35 cellular contexts compared by ENCODE assay signal in genomic region chr6:1229808-1230207, GRCh38.
"Had no signal": no experiment of that assay in that cellular context is flagged by ENCODE, and none has a peak within 500 bp of the region (broad histone marks: within the 10 kb centered on the region; RNA-seq: fewer than 3 reads in every experiment).

No MANE protein-coding gene starts in this region.

- H3K4me2 ChIP-seq: KMS-11 had no signal

- H3K9me3 ChIP-seq: MG63 had no signal

- H3K9ac ChIP-seq: KMS-11 had no signal

- H3K36me3 ChIP-seq: MG63 had no signal

- DNase-seq: Karpas-422, Kasumi-1, MG63, MM.1S, MV-4-11, NCI-H1048, NCI-H1092, NCI-H1092 treated with DMSO at 0.1 percent for 48 hours, NCI-H1105, NCI-H1105 treated with DMSO at 0.1 percent for 48 hours, NCI-H1417, NCI-H1417 treated with DMSO at 0.1 percent for 48 hours, NCI-H1436, NCI-H1436 treated with DMSO at 0.1 percent for 48 hours, NCI-H146, NCI-H1694, NCI-H1694 treated with DMSO at 0.1 percent for 48 hours, NCI-H187, NCI-H187 treated with DMSO at 0.1 percent for 48 hours, NCI-H1930, NCI-H2029, NCI-H2029 treated with DMSO at 0.1 percent for 48 hours, NCI-H2081, NCI-H2081 treated with DMSO at 0.1 percent for 48 hours, NCI-H2107, NCI-H2171, NCI-H2171 treated with DMSO at 0.1 percent for 48 hours, NCI-H2227 treated with DMSO at 0.1 percent for 48 hours, NCI-H226, NCI-H345, NCI-H446, NCI-H446 treated with DMSO at 0.1 percent for 48 hours, NCI-H510A, NCI-H510A treated with DMSO at 0.1 percent for 48 hours had no signal

- H3K4me3 ChIP-seq: MG63 had no signal

- H3K27me3 ChIP-seq: MG63 had no signal

- H3K27ac ChIP-seq: KMS-11 had no signal
